In the genomic region with DNA sequence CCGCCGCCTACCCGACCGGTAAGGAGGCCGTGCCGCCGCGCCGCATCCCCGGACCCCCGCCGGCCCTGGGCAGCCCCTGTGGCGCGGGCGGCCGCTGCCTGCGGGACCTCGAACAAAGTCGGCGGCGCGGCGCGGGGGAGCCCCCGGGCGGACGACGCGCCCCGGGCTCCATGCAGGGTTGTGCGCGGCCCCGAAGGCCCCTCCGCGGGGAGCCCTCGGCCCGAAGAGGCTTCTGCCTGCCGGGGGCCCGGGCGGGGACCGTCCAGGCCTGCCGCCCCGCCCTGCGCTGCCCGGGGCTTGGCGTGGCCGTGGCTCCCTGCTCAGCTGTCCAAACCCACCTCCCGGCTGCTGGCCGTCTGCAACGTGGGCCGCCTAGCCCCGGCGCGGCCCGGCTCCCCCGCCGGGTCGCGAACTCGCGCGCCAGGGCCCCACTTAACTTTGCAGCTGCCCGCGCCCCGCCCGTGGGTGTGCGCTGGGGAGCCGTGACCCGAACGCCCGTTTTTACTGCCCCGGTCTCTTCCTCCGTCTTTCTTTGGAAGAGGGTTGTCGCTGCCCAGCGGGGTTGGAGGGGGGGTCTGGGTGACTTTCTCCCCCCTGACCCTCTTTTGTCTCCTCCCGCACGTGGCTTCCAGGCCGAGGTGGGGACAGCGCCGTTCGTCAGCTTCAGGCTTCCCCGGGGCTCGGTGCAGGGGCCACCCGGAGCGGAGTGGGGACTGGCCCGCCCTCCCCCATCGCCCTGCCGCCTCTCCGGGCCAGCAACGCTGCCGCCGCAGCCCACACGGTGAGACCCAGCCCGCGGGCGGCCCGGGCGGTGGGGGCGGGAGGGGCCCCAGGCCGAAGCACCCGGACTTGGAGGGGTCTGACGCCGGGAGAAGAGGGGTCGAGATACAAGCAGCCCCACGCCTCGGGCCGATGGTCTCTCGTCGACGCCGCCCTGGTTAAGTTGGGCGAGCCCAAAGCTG, we compare ENCODE assay signal across 8 cellular contexts. TPM values are rescaled to one million over a fixed set of nuclear protein-coding genes. Genes with fewer than 3 reads are reported as not detected.
DNase-seq lines count a peak whose midpoint lies in the region; ATAC-seq and TF ChIP-seq lines count a peak whose summit lies in the region.

No MANE protein-coding gene starts in this region.

- H3K9me3 ChIP-seq in KOPT-K1 (ENCODE audit: insufficient read depth, low read length, poor library complexity, severe bottlenecking) (no peaks in the 10 kb centered on the region), fibroblast of lung (ENCODE audit: control insufficient read depth, insufficient read depth, low read depth, low read length) (no peaks in the 10 kb centered on the region), neuron (ENCODE audit: low read length) (peaks cover 1% of the 10 kb centered on the region), vagina (no peaks in the 10 kb centered on the region)

- no peaks in the 10 kb centered on the region for H4K20me1 ChIP-seq in fibroblast of lung (ENCODE audit: control insufficient read depth, extremely low read depth, insufficient read depth, low read length)

- peaks cover 12% of the 10 kb centered on the region for H3K36me3 Mint-ChIP-seq in activated T-cell treated with anti-CD3 and anti-CD28 coated beads, Interleukin-2, amount 50 U/mL, for 4 hours (ENCODE audit: insufficient read depth)

- H3K27me3 ChIP-seq in GM06990 (replicated peaks; ENCODE audit: control insufficient read depth, insufficient read depth, low read length), result no peaks in the 10 kb centered on the region
- no peaks in the 10 kb centered on the region for H3K27me3 ChIP-seq in fibroblast of lung (ENCODE audit: control insufficient read depth, insufficient read depth, low read length)
- H3K27me3 ChIP-seq in neuron (ENCODE audit: insufficient read depth, low read length), result no peaks in the 10 kb centered on the region
- H3K27me3 ChIP-seq in vagina, result no peaks in the 10 kb centered on the region

- TF ChIP-seq CTCF in GM06990 (IDR thresholded peaks at IDR 0.05; ENCODE audit: insufficient read depth, low read length, poor library complexity, severe bottlenecking) (no peak), fibroblast of lung (conservative IDR thresholded peaks at IDR 0.05 in 1 of 2, IDR thresholded peaks at IDR 0.05 in 1 of 2; ENCODE audit: low read depth in 1 of 2, low read length in 2 of 2) (no peak), vagina (IDR thresholded peaks at IDR 0.05) (no peak)

- intact Hi-C loops in vagina (cut with DNase I), result no loop called here

- DNase-seq in GM06990 (ENCODE audit: extremely low read depth, insufficient read length) (peak; percentile 46), fibroblast of lung (ENCODE audit: low read depth in 2 of 2) (no peak), vagina (ENCODE audit: extremely low spot score in 2 of 2) (no peak), foreskin melanocyte (no peak)
- DNase-seq in activated T-cell treated with anti-CD3 and anti-CD28 coated beads, Interleukin-2, amount 50 U/mL, for 4 hours, result peak; percentile 42

- H3K4me3 ChIP-seq in GM06990 (replicated peaks; ENCODE audit: low read depth, low read length), result peak overlapping the region; percentile 88
- H3K4me3 ChIP-seq in fibroblast of lung (replicated peaks in 1 of 4; ENCODE audit: control extremely low read depth in 1 of 4, insufficient read depth in 1 of 4, low read depth in 3 of 4, low read length in 4 of 4), result peak overlapping the region; percentile 56 to 91 (median 74)
- H3K4me3 ChIP-seq in neuron (ENCODE audit: low read length), result peak overlapping the region; percentile 90
- peak overlapping the region; percentile 79 to 95 for H3K4me3 ChIP-seq in vagina

- TF ChIP-seq POLR2A in vagina (IDR thresholded peaks at IDR 0.05), result no peak

- H3K79me2 ChIP-seq in fibroblast of lung (ENCODE audit: control insufficient read depth, insufficient read depth, low read length), result peaks cover 56% of the 10 kb centered on the region

- peak; percentile 38 for ATAC-seq in GM21723 (IDR thresholded peaks at IDR 0.05; ENCODE audit: unreplicated experiment)
- peak; percentile 33 to 35 for ATAC-seq in activated T-cell treated with anti-CD3 and anti-CD28 coated beads, Interleukin-2, amount 50 U/mL, for 4 hours

- H2AFZ ChIP-seq in fibroblast of lung (ENCODE audit: low read length) (no peak overlapping the region), neuron (ENCODE audit: low read depth, low read length) (peak overlapping the region; percentile 80)

- H3K27ac ChIP-seq in KOPT-K1 (ENCODE audit: low read depth, low read length, poor library complexity, severe bottlenecking) (peak overlapping the region; percentile 83), fibroblast of lung (ENCODE audit: insufficient read depth, low read length) (peak overlapping the region; percentile 74), vagina (peak overlapping the region; percentile 96)

- H3K9ac ChIP-seq in fibroblast of lung (ENCODE audit: insufficient read depth, low read length), result peak overlapping the region; percentile 91

- H3K27me3 Mint-ChIP-seq in activated T-cell treated with anti-CD3 and anti-CD28 coated beads, Interleukin-2, amount 50 U/mL, for 4 hours (ENCODE audit: low read depth), result no peaks in the 10 kb centered on the region

- H3K36me3 ChIP-seq in GM06990 (ENCODE audit: control insufficient read depth, insufficient read depth, low read length), result no peaks in the 10 kb centered on the region
- peaks cover 15% of the 10 kb centered on the region; the same call in 1 of the 2 replicates for H3K36me3 ChIP-seq in KOPT-K1 (ENCODE audit: insufficient read depth, low read length)
- H3K36me3 ChIP-seq in fibroblast of lung (ENCODE audit: control insufficient read depth, insufficient read depth, low read length), result no peaks in the 10 kb centered on the region
- H3K36me3 ChIP-seq in neuron (ENCODE audit: insufficient read depth, low read length), result peaks cover 7% of the 10 kb centered on the region
- H3K36me3 ChIP-seq in vagina, result no peaks in the 10 kb centered on the region

- peak overlapping the region; percentile 96 for H3K4me2 ChIP-seq in fibroblast of lung (ENCODE audit: extremely low read depth, insufficient read depth, low read length)

- peaks cover 50% of the 10 kb centered on the region for H3K4me1 Mint-ChIP-seq in activated T-cell treated with anti-CD3 and anti-CD28 coated beads, Interleukin-2, amount 50 U/mL, for 4 hours (ENCODE audit: low read depth)

- H3K9me3 Mint-ChIP-seq in activated T-cell treated with anti-CD3 and anti-CD28 coated beads, Interleukin-2, amount 50 U/mL, for 4 hours, result no peaks in the 10 kb centered on the region

- peak overlapping the region; percentile 97 for H3K4me3 Mint-ChIP-seq in activated T-cell treated with anti-CD3 and anti-CD28 coated beads, Interleukin-2, amount 50 U/mL, for 4 hours

- no peaks in the 10 kb centered on the region for H3K4me1 ChIP-seq in fibroblast of lung (ENCODE audit: control insufficient read depth, extremely low read depth, insufficient read depth, low read length)
- peaks cover 26% of the 10 kb centered on the region for H3K4me1 ChIP-seq in neuron (ENCODE audit: insufficient read depth, low read length)
- peaks cover 50% of the 10 kb centered on the region for H3K4me1 ChIP-seq in vagina

RNA-seq across cellular contexts. Expression of a gene that starts 0.9 kb away (rescaled TPM):
- total RNA-seq in activated T-cell treated with anti-CD3 and anti-CD28 coated beads, Interleukin-2, amount 50 U/mL, for 4 hours, result 10 to 100 TPM; 37.6 to 46.5 (median 40.3) TPM
- total RNA-seq in fibroblast of lung (19.0 and 22.5 TPM in 2 replicates), vagina (16.2 TPM)
- 18.3 and 18.7 TPM in 2 replicates for polyA plus RNA-seq in fibroblast of lung
- polyA plus RNA-seq in fibroblast of lung (2012), result 16.4 and 18.0 TPM in 2 replicates
- polyA minus RNA-seq in fibroblast of lung (ENCODE audit: low replicate concordance), result 15.6 and 31.8 TPM in 2 replicates

Comparison
In these comparisons a context has a peak if more than half of its experiments do, and no peak if none do; other contexts are left out.
1. DNase-seq: peak in GM06990 (single experiment) and activated T-cell treated with anti-CD3 and anti-CD28 coated beads, Interleukin-2, amount 50 U/mL, for 4 hours (single experiment); none in fibroblast of lung (0 of 2), vagina (0 of 2) and foreskin melanocyte (single experiment).
2. Peak in every context shown above with its lines, with median percentiles within 50 percentile points of each other: H3K4me3 ChIP-seq and H3K27ac ChIP-seq.